Comparison of ENCODE assay signal across 1 cellular context in the genomic region with DNA sequence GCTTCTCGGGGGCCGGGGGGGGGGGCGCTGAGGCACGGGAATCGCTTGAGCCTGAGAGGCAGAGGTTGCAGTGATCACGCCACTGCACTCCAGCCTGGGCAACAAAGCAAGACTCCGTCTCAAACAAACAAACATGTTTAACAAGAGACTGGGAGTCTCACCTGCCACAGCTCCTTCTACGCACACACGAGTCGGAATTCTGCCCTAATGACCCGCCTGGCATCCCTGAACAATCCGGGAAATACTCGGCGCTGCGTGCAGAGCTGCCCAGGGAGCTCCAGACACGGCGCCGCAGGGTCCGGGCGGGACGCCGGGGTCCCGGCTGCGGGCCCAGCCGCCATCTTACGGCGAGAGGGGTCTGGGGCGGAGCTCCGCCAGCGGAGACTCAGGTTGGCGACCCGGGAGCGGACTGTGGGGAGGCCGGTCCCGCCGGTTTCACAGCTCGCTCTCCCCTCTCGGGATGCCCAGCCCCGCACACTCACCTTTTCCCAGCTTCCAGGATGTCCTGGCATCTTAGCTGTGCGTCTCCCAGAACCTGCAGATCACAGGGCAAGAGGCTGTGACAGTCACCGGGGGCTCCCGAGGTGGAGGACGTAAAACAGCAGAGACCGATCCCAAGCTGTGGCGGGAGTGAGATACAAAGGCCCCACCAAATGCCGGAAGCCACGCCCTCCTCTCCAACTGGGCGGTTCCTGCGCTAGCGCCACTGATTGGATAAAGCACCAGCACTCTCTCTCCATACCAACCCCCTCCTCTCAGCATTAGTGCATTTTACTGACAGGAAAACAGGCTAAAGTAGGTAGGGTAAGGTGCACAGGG.
A peak's percentile ranks its signal among the peaks of the same experiment; 100 is the strongest.
TF ChIP-seq lines count a peak whose summit lies in the region.

No MANE protein-coding gene starts in this region.

TF ChIP-seq in WTC11, 78 proteins besides CTCF, POLR2A, EP300 and RAD21 (continued from another document and continues in another):
- TF ChIP-seq FOXP4 (CRISPR knock-in tag; IDR thresholded peaks at IDR 0.05) (peak; percentile 78), GABPB1 (CRISPR knock-in tag; IDR thresholded peaks at IDR 0.05) (0 out of 2 replicates have a peak, but pooled peaks have one; percentile 20), FOXP1 (CRISPR knock-in tag; IDR thresholded peaks at IDR 0.05; ENCODE audit: borderline replicate concordance) (peak; percentile 73; the same call in 1 of the 2 replicates), IRF2 (CRISPR knock-in tag; IDR thresholded peaks at IDR 0.05; ENCODE audit: borderline replicate concordance, low read depth) (no peak), FOXK1 (CRISPR knock-in tag; IDR thresholded peaks at IDR 0.05) (no peak; the same call in 1 of the 2 replicates), TEAD4 (CRISPR knock-in tag; IDR thresholded peaks at IDR 0.05) (peak; percentile 8; the same call in 1 of the 2 replicates), TEAD1 (CRISPR knock-in tag; IDR thresholded peaks at IDR 0.05) (0 out of 2 replicates have a peak, but pooled peaks have one; percentile 13), EMX1 (CRISPR knock-in tag; IDR thresholded peaks at IDR 0.05) (no peak), IRF1 (CRISPR knock-in tag; IDR thresholded peaks at IDR 0.05) (no peak), ZMAT4 (CRISPR knock-in tag; IDR thresholded peaks at IDR 0.05) (no peak), MXD4 (CRISPR knock-in tag; IDR thresholded peaks at IDR 0.05; ENCODE audit: borderline replicate concordance) (no peak), RORB (CRISPR knock-in tag; IDR thresholded peaks at IDR 0.05) (no peak), ZNF232 (CRISPR knock-in tag; IDR thresholded peaks at IDR 0.05) (no peak), E2F5 (CRISPR knock-in tag; IDR thresholded peaks at IDR 0.05) (peak; percentile 41; the same call in 1 of the 2 replicates), TCF7 (CRISPR knock-in tag; IDR thresholded peaks at IDR 0.05; ENCODE audit: low read depth) (0 out of 2 replicates have a peak, but pooled peaks have one; percentile 22), MAX (CRISPR knock-in tag; IDR thresholded peaks at IDR 0.05) (peak; percentile 43), ERG (CRISPR knock-in tag; IDR thresholded peaks at IDR 0.05) (no peak), ZNF138 (CRISPR knock-in tag; conservative IDR thresholded peaks at IDR 0.05) (no peak), JAZF1 (CRISPR knock-in tag; IDR thresholded peaks at IDR 0.05) (no peak), ZNF532 (CRISPR knock-in tag; IDR thresholded peaks at IDR 0.05; ENCODE audit: borderline replicate concordance) (no peak), GRHL2 (CRISPR knock-in tag; IDR thresholded peaks at IDR 0.05; ENCODE audit: insufficient replicate concordance, severe bottlenecking) (no peak), HMGA2 (CRISPR knock-in tag; IDR thresholded peaks at IDR 0.05) (no peak), NFE2L1 (CRISPR knock-in tag; IDR thresholded peaks at IDR 0.05) (no peak), FOXJ3 (CRISPR knock-in tag; IDR thresholded peaks at IDR 0.05; ENCODE audit: borderline replicate concordance) (no peak), ZBTB21 (CRISPR knock-in tag; IDR thresholded peaks at IDR 0.05; ENCODE audit: borderline replicate concordance) (no peak)
- TF ChIP-seq, protein P1, sequence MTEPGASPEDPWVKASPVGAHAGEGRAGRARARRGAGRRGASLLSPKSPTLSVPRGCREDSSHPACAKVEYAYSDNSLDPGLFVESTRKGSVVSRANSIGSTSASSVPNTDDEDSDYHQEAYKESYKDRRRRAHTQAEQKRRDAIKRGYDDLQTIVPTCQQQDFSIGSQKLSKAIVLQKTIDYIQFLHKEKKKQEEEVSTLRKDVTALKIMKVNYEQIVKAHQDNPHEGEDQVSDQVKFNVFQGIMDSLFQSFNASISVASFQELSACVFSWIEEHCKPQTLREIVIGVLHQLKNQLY (CRISPR knock-in tag; IDR thresholded peaks at IDR 0.05): no peak
- TF ChIP-seq, protein P2, sequence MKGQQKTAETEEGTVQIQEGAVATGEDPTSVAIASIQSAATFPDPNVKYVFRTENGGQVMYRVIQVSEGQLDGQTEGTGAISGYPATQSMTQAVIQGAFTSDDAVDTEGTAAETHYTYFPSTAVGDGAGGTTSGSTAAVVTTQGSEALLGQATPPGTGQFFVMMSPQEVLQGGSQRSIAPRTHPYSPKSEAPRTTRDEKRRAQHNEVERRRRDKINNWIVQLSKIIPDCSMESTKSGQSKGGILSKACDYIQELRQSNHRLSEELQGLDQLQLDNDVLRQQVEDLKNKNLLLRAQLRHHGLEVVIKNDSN (CRISPR knock-in tag; IDR thresholded peaks at IDR 0.05): peak; percentile 8; the same call in 1 of the 2 replicates
- TF ChIP-seq, protein P3, sequence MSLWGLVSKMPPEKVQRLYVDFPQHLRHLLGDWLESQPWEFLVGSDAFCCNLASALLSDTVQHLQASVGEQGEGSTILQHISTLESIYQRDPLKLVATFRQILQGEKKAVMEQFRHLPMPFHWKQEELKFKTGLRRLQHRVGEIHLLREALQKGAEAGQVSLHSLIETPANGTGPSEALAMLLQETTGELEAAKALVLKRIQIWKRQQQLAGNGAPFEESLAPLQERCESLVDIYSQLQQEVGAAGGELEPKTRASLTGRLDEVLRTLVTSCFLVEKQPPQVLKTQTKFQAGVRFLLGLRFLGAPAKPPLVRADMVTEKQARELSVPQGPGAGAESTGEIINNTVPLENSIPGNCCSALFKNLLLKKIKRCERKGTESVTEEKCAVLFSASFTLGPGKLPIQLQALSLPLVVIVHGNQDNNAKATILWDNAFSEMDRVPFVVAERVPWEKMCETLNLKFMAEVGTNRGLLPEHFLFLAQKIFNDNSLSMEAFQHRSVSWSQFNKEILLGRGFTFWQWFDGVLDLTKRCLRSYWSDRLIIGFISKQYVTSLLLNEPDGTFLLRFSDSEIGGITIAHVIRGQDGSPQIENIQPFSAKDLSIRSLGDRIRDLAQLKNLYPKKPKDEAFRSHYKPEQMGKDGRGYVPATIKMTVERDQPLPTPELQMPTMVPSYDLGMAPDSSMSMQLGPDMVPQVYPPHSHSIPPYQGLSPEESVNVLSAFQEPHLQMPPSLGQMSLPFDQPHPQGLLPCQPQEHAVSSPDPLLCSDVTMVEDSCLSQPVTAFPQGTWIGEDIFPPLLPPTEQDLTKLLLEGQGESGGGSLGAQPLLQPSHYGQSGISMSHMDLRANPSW (CRISPR knock-in tag; conservative IDR thresholded peaks at IDR 0.05; ENCODE audit: low read depth): no peak
- TF ChIP-seq, protein P4, sequence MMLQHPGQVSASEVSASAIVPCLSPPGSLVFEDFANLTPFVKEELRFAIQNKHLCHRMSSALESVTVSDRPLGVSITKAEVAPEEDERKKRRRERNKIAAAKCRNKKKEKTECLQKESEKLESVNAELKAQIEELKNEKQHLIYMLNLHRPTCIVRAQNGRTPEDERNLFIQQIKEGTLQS (CRISPR knock-in tag; conservative IDR thresholded peaks at IDR 0.05): no peak
- TF ChIP-seq, protein P5, sequence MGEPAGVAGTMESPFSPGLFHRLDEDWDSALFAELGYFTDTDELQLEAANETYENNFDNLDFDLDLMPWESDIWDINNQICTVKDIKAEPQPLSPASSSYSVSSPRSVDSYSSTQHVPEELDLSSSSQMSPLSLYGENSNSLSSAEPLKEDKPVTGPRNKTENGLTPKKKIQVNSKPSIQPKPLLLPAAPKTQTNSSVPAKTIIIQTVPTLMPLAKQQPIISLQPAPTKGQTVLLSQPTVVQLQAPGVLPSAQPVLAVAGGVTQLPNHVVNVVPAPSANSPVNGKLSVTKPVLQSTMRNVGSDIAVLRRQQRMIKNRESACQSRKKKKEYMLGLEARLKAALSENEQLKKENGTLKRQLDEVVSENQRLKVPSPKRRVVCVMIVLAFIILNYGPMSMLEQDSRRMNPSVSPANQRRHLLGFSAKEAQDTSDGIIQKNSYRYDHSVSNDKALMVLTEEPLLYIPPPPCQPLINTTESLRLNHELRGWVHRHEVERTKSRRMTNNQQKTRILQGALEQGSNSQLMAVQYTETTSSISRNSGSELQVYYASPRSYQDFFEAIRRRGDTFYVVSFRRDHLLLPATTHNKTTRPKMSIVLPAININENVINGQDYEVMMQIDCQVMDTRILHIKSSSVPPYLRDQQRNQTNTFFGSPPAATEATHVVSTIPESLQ (CRISPR knock-in tag; IDR thresholded peaks at IDR 0.05): no peak
- TF ChIP-seq, protein P6, sequence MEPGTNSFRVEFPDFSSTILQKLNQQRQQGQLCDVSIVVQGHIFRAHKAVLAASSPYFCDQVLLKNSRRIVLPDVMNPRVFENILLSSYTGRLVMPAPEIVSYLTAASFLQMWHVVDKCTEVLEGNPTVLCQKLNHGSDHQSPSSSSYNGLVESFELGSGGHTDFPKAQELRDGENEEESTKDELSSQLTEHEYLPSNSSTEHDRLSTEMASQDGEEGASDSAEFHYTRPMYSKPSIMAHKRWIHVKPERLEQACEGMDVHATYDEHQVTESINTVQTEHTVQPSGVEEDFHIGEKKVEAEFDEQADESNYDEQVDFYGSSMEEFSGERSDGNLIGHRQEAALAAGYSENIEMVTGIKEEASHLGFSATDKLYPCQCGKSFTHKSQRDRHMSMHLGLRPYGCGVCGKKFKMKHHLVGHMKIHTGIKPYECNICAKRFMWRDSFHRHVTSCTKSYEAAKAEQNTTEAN (CRISPR knock-in tag; IDR thresholded peaks at IDR 0.05): 0 out of 2 replicates have a peak, but pooled peaks have one; percentile 62
